10 cellular contexts compared by ENCODE assay signal in genomic region chr5:64690104-64690416, GRCh38. TPM values are rescaled to one million over a fixed set of nuclear protein-coding genes. Genes with fewer than 3 reads are reported as not detected.
DNase-seq lines count a peak whose midpoint lies in the region; ATAC-seq and TF ChIP-seq lines count a peak whose summit lies in the region.
"Had no signal": no experiment of that assay in that cellular context is flagged by ENCODE, and none has a peak within 500 bp of the region (broad histone marks: within the 10 kb centered on the region; RNA-seq: fewer than 3 reads in every experiment).

No MANE protein-coding gene starts in this region.

- TF ChIP-seq CTCF in epithelial cell of proximal tubule (conservative IDR thresholded peaks at IDR 0.05; ENCODE audit: low read depth, low read length) (no peak), progenitor cell of endocrine pancreas (IDR thresholded peaks at IDR 0.05; ENCODE audit: unreplicated experiment) (no peak), uterus (IDR thresholded peaks at IDR 0.05) (no peak)

- H3K4me3 ChIP-seq in epithelial cell of proximal tubule (ENCODE audit: low read depth, low read length) (peak overlapping the region; percentile 53), uterus (peak overlapping the region in 1 of 2 donors; percentile 23)

- TF ChIP-seq POLR2A in uterus (IDR thresholded peaks at IDR 0.05), result no peak

- H3K4me1 ChIP-seq in uterus, result no peaks in the 10 kb centered on the region

- H3K4me1 Mint-ChIP-seq in T-helper 17 cell (peaks cover 6% of the 10 kb centered on the region), progenitor cell of endocrine pancreas (ENCODE audit: low read depth) (peaks cover 4% of the 10 kb centered on the region)

- intact Hi-C loops in uterus (cut with DNase I; ENCODE audit: low total_unique reads), result no loop called here

- H3K9me3 Mint-ChIP-seq in progenitor cell of endocrine pancreas (ENCODE audit: low read depth), result no peaks in the 10 kb centered on the region

- DNase-seq in NCI-H146 treated with DMSO at 0.1 percent for 48 hours (lab: John Stamatoyannopoulos, UW; ENCODE audit: unreplicated experiment) (peak; percentile 74), NCI-H146 (lab: John Stamatoyannopoulos, UW) (no peak), T-helper 17 cell (no peak), epithelial cell of proximal tubule (ENCODE audit: low read depth) (no peak), progenitor cell of endocrine pancreas (ENCODE audit: low spot score, unreplicated experiment) (no peak), GOT3 (lab: John Stamatoyannopoulos, UW) (no peak), uterus (no peak)
- DNase-seq: activated CD8-positive, alpha-beta memory T cell treated with anti-CD3 and anti-CD28 coated beads, Interleukin-2, amount 50 U/mL, for 4 hours had no signal

- H3K4me3 Mint-ChIP-seq in T-helper 17 cell (peak overlapping the region; percentile 57), progenitor cell of endocrine pancreas (ENCODE audit: low read depth) (peak overlapping the region; percentile 66)

- H3K9me3 ChIP-seq in T-helper 17 cell (ENCODE audit: control insufficient read depth, low read length, poor library complexity, severe bottlenecking) (no peaks in the 10 kb centered on the region), uterus (no peaks in the 10 kb centered on the region)

- H3K27ac ChIP-seq in uterus, result no peak overlapping the region

- ATAC-seq in T-helper 17 cell (no peak), HG03521 (IDR thresholded peaks at IDR 0.05; ENCODE audit: unreplicated experiment) (no peak)

- H3K36me3 Mint-ChIP-seq in T-helper 17 cell (ENCODE audit: low read depth) (peaks cover 6% of the 10 kb centered on the region), progenitor cell of endocrine pancreas (ENCODE audit: insufficient read depth) (no peaks in the 10 kb centered on the region)

- H3K36me3 ChIP-seq in uterus, result no peaks in the 10 kb centered on the region

- peaks cover 65% of the 10 kb centered on the region for H3K27me3 Mint-ChIP-seq in T-helper 17 cell
- H3K27me3 Mint-ChIP-seq in progenitor cell of endocrine pancreas, result peaks cover 65% of the 10 kb centered on the region

- no peaks in the 10 kb centered on the region for H3K27me3 ChIP-seq in uterus

- no peak overlapping the region for H3K27ac Mint-ChIP-seq in T-helper 17 cell
- no peak overlapping the region for H3K27ac Mint-ChIP-seq in progenitor cell of endocrine pancreas

RNA-seq across cellular contexts. Expression of gene SHISAL2B, which starts 0.2 kb away (rescaled TPM):
- total RNA-seq in T-helper 17 cell, result not detected
- total RNA-seq in epithelial cell of proximal tubule, result not detected in 2 replicates
- total RNA-seq in progenitor cell of endocrine pancreas, result 0.51 TPM in 1 of 2 replicates, not detected in the other
- not detected for total RNA-seq in uterus
- total RNA-seq: A172 had no signal
